Comparison of ENCODE assay signal across 10 cellular contexts in the genomic region with DNA sequence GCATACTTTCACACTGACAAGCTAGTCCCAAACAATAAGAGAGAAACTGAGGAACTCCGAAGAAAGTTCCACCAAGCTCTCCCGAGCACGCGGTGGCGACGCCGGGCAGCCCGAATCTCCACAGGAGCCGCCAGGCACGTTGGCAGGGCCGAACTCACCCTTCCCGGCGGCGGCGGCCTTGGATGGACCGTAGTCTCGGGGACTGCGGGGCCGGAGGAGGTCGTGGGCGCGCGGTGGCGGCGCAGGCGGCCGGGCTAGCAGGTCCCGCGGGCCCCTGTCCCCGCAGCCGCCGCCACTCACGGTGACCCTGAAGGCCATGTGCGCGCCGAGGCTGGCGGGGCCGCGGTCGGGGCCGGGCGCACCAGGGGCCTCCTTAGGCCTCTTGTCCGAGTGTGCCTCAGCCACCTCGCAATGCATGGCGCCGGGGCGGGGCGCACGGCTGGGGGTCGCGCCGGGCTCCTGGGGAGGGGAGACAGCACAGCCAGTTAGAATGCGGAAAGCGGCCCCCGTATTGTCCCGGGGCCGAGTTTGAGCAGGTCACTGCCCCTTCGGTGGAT. TPM values are rescaled to one million over a fixed set of nuclear protein-coding genes. Genes with fewer than 3 reads are reported as not detected.
DNase-seq lines count a peak whose midpoint lies in the region; ATAC-seq and TF ChIP-seq lines count a peak whose summit lies in the region.
"Had no signal": no experiment of that assay in that cellular context is flagged by ENCODE, and none has a peak within 500 bp of the region (broad histone marks: within the 10 kb centered on the region; RNA-seq: fewer than 3 reads in every experiment).

No MANE protein-coding gene starts in this region.

- H3K4me3 Mint-ChIP-seq in activated naive CD8-positive, alpha-beta T cell, result peak overlapping the region; percentile 52
- H3K4me3 Mint-ChIP-seq in activated naive CD8-positive, alpha-beta T cell treated with anti-CD3 and anti-CD28 coated beads for 36 hours, result no peak overlapping the region
- H3K4me3 Mint-ChIP-seq in memory B cell, result peak overlapping the region; percentile 24

- H3K27me3 ChIP-seq in duodenal mucosa (ENCODE audit: control insufficient read depth in 1 of 2, insufficient read depth in 2 of 2, low read length in 2 of 2), result peaks cover 34 to 50% of the 10 kb centered on the region in 2 donors
- peaks cover 0 to 72% of the 10 kb centered on the region in 2 donors for H3K27me3 ChIP-seq in tibial artery

- H3K27ac ChIP-seq in duodenal mucosa (ENCODE audit: low read depth, low read length) (no peak overlapping the region), tibial artery (no peak overlapping the region)
- H3K27ac ChIP-seq: foreskin keratinocyte had no signal

- H3K27me3 Mint-ChIP-seq in activated naive CD8-positive, alpha-beta T cell, result peaks cover 28% of the 10 kb centered on the region
- peaks cover 60% of the 10 kb centered on the region for H3K27me3 Mint-ChIP-seq in activated naive CD8-positive, alpha-beta T cell treated with anti-CD3 and anti-CD28 coated beads for 36 hours
- H3K27me3 Mint-ChIP-seq in memory B cell, result peaks cover 14% of the 10 kb centered on the region

- H3K36me3 Mint-ChIP-seq in activated naive CD8-positive, alpha-beta T cell, result peaks cover 5% of the 10 kb centered on the region
- H3K36me3 Mint-ChIP-seq in activated naive CD8-positive, alpha-beta T cell treated with anti-CD3 and anti-CD28 coated beads for 36 hours, result peaks cover under 1% of the 10 kb centered on the region
- H3K36me3 Mint-ChIP-seq in memory B cell, result peaks cover 5% of the 10 kb centered on the region

- H3K9ac ChIP-seq in duodenal mucosa (ENCODE audit: low read depth in 1 of 2, low read length in 2 of 2), result no peak overlapping the region

- H3K4me3 ChIP-seq in duodenal mucosa (ENCODE audit: low read depth in 1 of 2, low read length in 2 of 2) (peak overlapping the region; percentile 53 to 74), tibial artery (peak overlapping the region; percentile 45 to 56)

- intact Hi-C loops in tibial artery (cut with DNase I; ENCODE audit: low total_unique reads), result no loop called here

- H3K36me3 ChIP-seq in duodenal mucosa (ENCODE audit: control insufficient read depth in 1 of 2, insufficient read depth in 2 of 2, low read length in 2 of 2), result no peaks in the 10 kb centered on the region
- H3K36me3 ChIP-seq in tibial artery, result no peaks in the 10 kb centered on the region

- no peak overlapping the region for H3K27ac Mint-ChIP-seq in activated naive CD8-positive, alpha-beta T cell
- H3K27ac Mint-ChIP-seq in activated naive CD8-positive, alpha-beta T cell treated with anti-CD3 and anti-CD28 coated beads for 36 hours, result no peak overlapping the region
- H3K27ac Mint-ChIP-seq in memory B cell, result no peak overlapping the region

- DNase-seq in activated naive CD8-positive, alpha-beta T cell treated with anti-CD3 and anti-CD28 coated beads for 36 hours, result no peak
- DNase-seq in memory B cell (ENCODE audit: low spot score in 2 of 2), result no peak
- no peak for DNase-seq in tibial artery
- DNase-seq in pons (ENCODE audit: low spot score), result no peak
- DNase-seq: foreskin keratinocyte; stimulated activated CD4-positive, alpha-beta T cell treated with anti-CD3 and anti-CD28 coated beads, Interleukin-4, amount 100 ng/mL, for 4 hours had no signal

- H3K9me3 ChIP-seq in duodenal mucosa (ENCODE audit: control insufficient read depth in 1 of 2, low read length in 2 of 2) (no peaks in the 10 kb centered on the region), tibial artery (no peaks in the 10 kb centered on the region)

- H3K4me1 ChIP-seq in duodenal mucosa (ENCODE audit: control insufficient read depth in 1 of 2, insufficient read depth in 2 of 2, low read length in 2 of 2) (peaks cover 6 to 20% of the 10 kb centered on the region in 2 donors), tibial artery (peaks cover 4 to 24% (median 19%) of the 10 kb centered on the region in 4 donors)
- H3K4me1 ChIP-seq: foreskin keratinocyte had no signal

- ATAC-seq in memory B cell (ENCODE audit: low read depth) (no peak), HG02973 (IDR thresholded peaks at IDR 0.05; ENCODE audit: unreplicated experiment) (no peak), GM18858 (IDR thresholded peaks at IDR 0.05; ENCODE audit: unreplicated experiment) (no peak)

- no peaks in the 10 kb centered on the region for H3K4me1 Mint-ChIP-seq in activated naive CD8-positive, alpha-beta T cell (ENCODE audit: low read depth)
- H3K4me1 Mint-ChIP-seq in activated naive CD8-positive, alpha-beta T cell treated with anti-CD3 and anti-CD28 coated beads for 36 hours, result no peaks in the 10 kb centered on the region
- H3K4me1 Mint-ChIP-seq in memory B cell, result no peaks in the 10 kb centered on the region

- H3K9me3 Mint-ChIP-seq in activated naive CD8-positive, alpha-beta T cell (ENCODE audit: low read depth), result peaks cover 4% of the 10 kb centered on the region
- peaks cover 2% of the 10 kb centered on the region for H3K9me3 Mint-ChIP-seq in activated naive CD8-positive, alpha-beta T cell treated with anti-CD3 and anti-CD28 coated beads for 36 hours
- peaks cover 5% of the 10 kb centered on the region for H3K9me3 Mint-ChIP-seq in memory B cell

- no peak for TF ChIP-seq CTCF in tibial artery (IDR thresholded peaks at IDR 0.05)

RNA-seq across cellular contexts. Expression of a gene that starts 1.2 kb away (rescaled TPM):
- under 1 TPM in 1 of 2 experiments, not detected in 1; 0.10 TPM for total RNA-seq in activated naive CD8-positive, alpha-beta T cell treated with anti-CD3 and anti-CD28 coated beads for 36 hours
- total RNA-seq: foreskin keratinocyte had no signal
